9 cellular contexts compared by ENCODE assay signal in the genomic region with DNA sequence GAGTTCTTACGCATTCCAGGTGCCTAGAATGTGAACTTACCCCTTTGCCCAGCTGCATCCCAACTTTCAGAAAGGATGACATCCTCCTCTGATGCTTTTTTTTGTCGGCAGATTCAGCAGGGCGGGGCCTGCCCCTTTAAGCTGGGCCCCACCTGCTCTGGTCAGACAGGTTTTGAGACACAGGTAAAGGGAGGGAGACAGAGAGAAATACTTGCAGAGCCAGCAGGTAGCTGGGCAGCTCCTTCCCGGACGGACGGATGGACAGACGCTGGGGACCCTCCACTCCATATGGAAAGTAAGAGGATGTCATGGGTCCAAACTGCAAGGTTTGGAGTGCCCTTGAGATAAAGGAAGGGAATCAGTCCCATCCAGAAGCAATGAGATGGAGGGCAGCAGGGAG. TPM values are rescaled to one million over a fixed set of nuclear protein-coding genes. Genes with fewer than 3 reads are reported as not detected.
DNase-seq lines count a peak whose midpoint lies in the region; ATAC-seq and TF ChIP-seq lines count a peak whose summit lies in the region.
"Had no signal": no experiment of that assay in that cellular context is flagged by ENCODE, and none has a peak within 500 bp of the region (broad histone marks: within the 10 kb centered on the region; RNA-seq: fewer than 3 reads in every experiment).

A gene with protein sequence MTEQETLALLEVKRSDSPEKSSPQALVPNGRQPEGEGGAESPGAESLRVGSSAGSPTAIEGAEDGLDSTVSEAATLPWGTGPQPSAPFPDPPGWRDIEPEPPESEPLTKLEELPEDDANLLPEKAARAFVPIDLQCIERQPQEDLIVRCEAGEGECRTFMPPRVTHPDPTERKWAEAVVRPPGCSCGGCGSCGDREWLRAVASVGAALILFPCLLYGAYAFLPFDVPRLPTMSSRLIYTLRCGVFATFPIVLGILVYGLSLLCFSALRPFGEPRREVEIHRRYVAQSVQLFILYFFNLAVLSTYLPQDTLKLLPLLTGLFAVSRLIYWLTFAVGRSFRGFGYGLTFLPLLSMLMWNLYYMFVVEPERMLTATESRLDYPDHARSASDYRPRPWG (plus strand): TSS at position 214 of the 400 bp plus-strand sequence. CDS start 902 bp downstream, outside the sequence.

- H3K9ac ChIP-seq in liver (ENCODE audit: low read depth in 1 of 2, low read length in 2 of 2), result peak within 1 kb of the TSS; percentile 78 to 80

- TF ChIP-seq EP300 in tibial nerve (IDR thresholded peaks at IDR 0.05), result no peak

- peak within 1 kb of the TSS; percentile 82 to 97 (median 96) for H3K4me3 ChIP-seq in liver (ENCODE audit: low read depth in 1 of 3, low read length in 3 of 3)
- H3K4me3 ChIP-seq in tibial nerve, result peak within 1 kb of the TSS; percentile 65 to 94 (median 78)

- H3K36me3 ChIP-seq in liver (ENCODE audit: control insufficient read depth in 4 of 4, insufficient read depth in 3 of 4, low read depth in 1 of 4, low read length in 3 of 4) (peaks cover 0 to 9% (median 2%) of the 10 kb centered on the region in 4 donors), tibial nerve (peaks cover 0 to 25% (median 0%) of the 10 kb centered on the region in 3 donors)

- no peak for TF ChIP-seq RAD21 in liver (IDR thresholded peaks at IDR 0.05)

- H3K4me3 Mint-ChIP-seq in activated T-cell treated with anti-CD3 and anti-CD28 coated beads, Interleukin-2, amount 50 U/mL, for 72 hours, result peak within 1 kb of the TSS; percentile 98 to 99

- peaks cover 35% of the 10 kb centered on the region for H3K4me1 Mint-ChIP-seq in activated T-cell treated with anti-CD3 and anti-CD28 coated beads, Interleukin-2, amount 50 U/mL, for 72 hours (ENCODE audit: low read depth)

- no peaks in the 10 kb centered on the region for H3K9me3 ChIP-seq in liver (ENCODE audit: control insufficient read depth in 4 of 4, low read length in 3 of 4)
- H3K9me3 ChIP-seq in tibial nerve, result no peaks in the 10 kb centered on the region

- TF ChIP-seq CTCF in liver (IDR thresholded peaks at IDR 0.05; ENCODE audit: low read depth, low read length, missing input control) (no peak), tibial nerve (IDR thresholded peaks at IDR 0.05) (no peak)

- WGBS in liver, result 91% methylated on average over 7 of the region's 7 CpGs
- 86 to 94% methylated on average over 7 of the region's 7 CpGs for WGBS in tibial nerve, 2 donors

- no peak for DNase-seq in activated T-cell treated with anti-CD3 and anti-CD28 coated beads, Interleukin-2, amount 50 U/mL, for 72 hours
- DNase-seq in activated T-cell treated with anti-CD3 and anti-CD28 coated beads for 4 hours (no peak), tibial nerve (ENCODE audit: low spot score in 2 of 2) (no peak), glomerular visceral epithelial cell (ENCODE audit: extremely low spot score) (no peak)
- no peak for DNase-seq in stimulated activated CD4-positive, alpha-beta T cell treated with anti-CD3 and anti-CD28 coated beads, Interleukin-12 subunit alpha, Interleukin-12 subunit beta, amount 100 ng/mL, for 4 hours
- DNase-seq: SW 1271 had no signal

- peaks cover 5 to 8% of the 10 kb centered on the region in 2 donors for H3K36me3 Mint-ChIP-seq in activated T-cell treated with anti-CD3 and anti-CD28 coated beads, Interleukin-2, amount 50 U/mL, for 72 hours (ENCODE audit: insufficient read depth in 2 of 2)

- H3K27me3 Mint-ChIP-seq in activated T-cell treated with anti-CD3 and anti-CD28 coated beads, Interleukin-2, amount 50 U/mL, for 72 hours (ENCODE audit: low read depth), result no peaks in the 10 kb centered on the region

- peaks cover 4 to 39% (median 24%) of the 10 kb centered on the region in 4 donors for H3K4me1 ChIP-seq in liver (ENCODE audit: control insufficient read depth in 4 of 4, insufficient read depth in 4 of 4, low read length in 3 of 4)
- peaks cover 0 to 42% (median 16%) of the 10 kb centered on the region in 4 donors for H3K4me1 ChIP-seq in tibial nerve

- no peaks in the 10 kb centered on the region for H3K9me3 Mint-ChIP-seq in activated T-cell treated with anti-CD3 and anti-CD28 coated beads, Interleukin-2, amount 50 U/mL, for 72 hours

- TF ChIP-seq POLR2A in tibial nerve (IDR thresholded peaks at IDR 0.05), result no peak

- no peaks in the 10 kb centered on the region for H3K27me3 ChIP-seq in liver (ENCODE audit: control insufficient read depth in 4 of 4, insufficient read depth in 4 of 4, low read length in 3 of 4)
- no peaks in the 10 kb centered on the region for H3K27me3 ChIP-seq in tibial nerve

- H3K27ac ChIP-seq in angular gyrus (ENCODE audit: low read depth, low read length) (peak within 1 kb of the TSS; percentile 81), liver (ENCODE audit: low read depth in 1 of 2, low read length in 2 of 2) (peak within 1 kb of the TSS; percentile 95 to 98), tibial nerve (peak within 1 kb of the TSS in 2 of 4 donors; percentile 88 to 92)

- H3K27ac Mint-ChIP-seq in activated T-cell treated with anti-CD3 and anti-CD28 coated beads, Interleukin-2, amount 50 U/mL, for 72 hours, result peak within 1 kb of the TSS; percentile 95

- no peak for ATAC-seq in activated T-cell treated with anti-CD3 and anti-CD28 coated beads, Interleukin-2, amount 50 U/mL, for 72 hours (replicated peaks in 1 of 2)
- ATAC-seq in GM21360 (IDR thresholded peaks at IDR 0.05; ENCODE audit: unreplicated experiment), result no peak

TF ChIP-seq in liver, 16 proteins besides CTCF, POLR2A, EP300 and RAD21:
- TF ChIP-seq, protein P1, sequence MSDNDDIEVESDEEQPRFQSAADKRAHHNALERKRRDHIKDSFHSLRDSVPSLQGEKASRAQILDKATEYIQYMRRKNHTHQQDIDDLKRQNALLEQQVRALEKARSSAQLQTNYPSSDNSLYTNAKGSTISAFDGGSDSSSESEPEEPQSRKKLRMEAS (IDR thresholded peaks at IDR 0.05), result no peak

RNA-seq across cellular contexts. Expression of the gene that starts here (rescaled TPM):
- total RNA-seq in activated T-cell treated with anti-CD3 and anti-CD28 coated beads, Interleukin-2, amount 50 U/mL, for 72 hours, result 10 to 100 TPM; 18.7 to 23.9 TPM
- total RNA-seq in liver, result 1 to 10 TPM; 1.2 to 1.5 TPM
- polyA plus RNA-seq in liver, result 1 to 10 TPM; 1.7 to 2.2 TPM
- 1 to 10 TPM; 1.7 to 4.5 (median 3.1) TPM for total RNA-seq in tibial nerve
